In genomic region chr9:112705773-112706427, GRCh38 we compare ENCODE assay signal across 8 cellular contexts. TPM values are rescaled to one million over a fixed set of nuclear protein-coding genes. Genes with fewer than 3 reads are reported as not detected.
A peak's percentile ranks its signal among the peaks of the same experiment; 100 is the strongest.
DNase-seq lines count a peak whose midpoint lies in the region; ATAC-seq and TF ChIP-seq lines count a peak whose summit lies in the region.

No MANE protein-coding gene starts in this region.

- H3K36me3 ChIP-seq in HEK293 (ENCODE audit: control insufficient read depth in 2 of 2, insufficient read depth in 1 of 2, low read length in 2 of 2) (peaks cover 0 to 6% of the 10 kb centered on the region in 2 experiments; a peak in 1 of 3 replicates), psoas muscle (ENCODE audit: insufficient read depth in 1 of 2, low read depth in 1 of 2) (peaks cover 0 to 9% of the 10 kb centered on the region in 2 donors)

- H3K9me3 Mint-ChIP-seq in T-helper 2 cell treated with Interferon-gamma antibody and Interleukin-4, amounts not matched to agents 5 μg/mL and 100 μg/mL, for 36 hours = no peaks in the 10 kb centered on the region

- H3K4me1 ChIP-seq in HEK293 (ENCODE audit: control insufficient read depth, insufficient read depth, low read length) (no peaks in the 10 kb centered on the region), psoas muscle (no peaks in the 10 kb centered on the region)

- H3K27ac Mint-ChIP-seq in T-helper 2 cell treated with Interferon-gamma antibody and Interleukin-4, amounts not matched to agents 5 μg/mL and 100 μg/mL, for 36 hours = no peak overlapping the region

- DNase-seq in globus pallidus (ENCODE audit: low spot score) (peak; percentile 55), putamen (ENCODE audit: low spot score) (peak; percentile 58), psoas muscle (no peak), DMS153 (lab: John Stamatoyannopoulos, UW) (no peak), COLO829 (ENCODE audit: low spot score) (no peak)
- DNase-seq in T-helper 2 cell treated with Interferon-gamma antibody and Interleukin-4, amounts not matched to agents 5 μg/mL and 100 μg/mL, for 36 hours (ENCODE audit: low spot score) = no peak

- H3K27me3 Mint-ChIP-seq in T-helper 2 cell treated with Interferon-gamma antibody and Interleukin-4, amounts not matched to agents 5 μg/mL and 100 μg/mL, for 36 hours (ENCODE audit: low read depth) = no peaks in the 10 kb centered on the region

- H3K4me3 ChIP-seq in HEK293 (ENCODE audit: low read depth, low read length) (no peak overlapping the region), psoas muscle (no peak overlapping the region)

- H3K27ac ChIP-seq in HEK293 (ENCODE audit: extremely low read depth, low read depth, low read length) = no peak overlapping the region
- H3K27ac ChIP-seq in psoas muscle = no peak overlapping the region

- CTCF ChIA-PET in HEK293 (lab: Yijun Ruan, JAX) = interaction anchor here (0.6 to 1.9 kb wide), 5 partner anchors 81 to 607 kb away, joined by 3 to 10 read pairs (median 4); no protein-coding TSS in a partner anchor

- H3K4me3 Mint-ChIP-seq in T-helper 2 cell treated with Interferon-gamma antibody and Interleukin-4, amounts not matched to agents 5 μg/mL and 100 μg/mL, for 36 hours = no peak overlapping the region

- ATAC-seq in SK-N-SH treated with all-trans-retinoic acid at 6 μM for 48 hours (peak; percentile 73), psoas muscle (no peak)

- H3K9me3 ChIP-seq in HEK293 (ENCODE audit: control insufficient read depth, insufficient read depth, low read depth, low read length) = no peaks in the 10 kb centered on the region
- no peaks in the 10 kb centered on the region for H3K9me3 ChIP-seq in psoas muscle

- H3K27me3 ChIP-seq in psoas muscle (ENCODE audit: insufficient read depth in 3 of 3, low read length in 2 of 3) = no peaks in the 10 kb centered on the region

- intact Hi-C loops in psoas muscle (cut with DNase I) = no loop called here

- POLR2A ChIA-PET in HEK293 (lab: Yijun Ruan, JAX) = no interaction called here

- WGBS in psoas muscle, 3 donors = 55 to 63% (median 61%) methylated on average over 6 of the region's 6 CpGs

- peaks cover 16% of the 10 kb centered on the region for H3K4me1 Mint-ChIP-seq in T-helper 2 cell treated with Interferon-gamma antibody and Interleukin-4, amounts not matched to agents 5 μg/mL and 100 μg/mL, for 36 hours (ENCODE audit: low read depth)

- TF ChIP-seq CTCF in HEK293 (tag by site-specific recombination; IDR thresholded peaks at IDR 0.05) (no peak), psoas muscle (IDR thresholded peaks at IDR 0.05) (no peak)

- H3K36me3 Mint-ChIP-seq in T-helper 2 cell treated with Interferon-gamma antibody and Interleukin-4, amounts not matched to agents 5 μg/mL and 100 μg/mL, for 36 hours (ENCODE audit: low read depth) = peaks cover 22% of the 10 kb centered on the region

TF ChIP-seq in HEK293, 187 proteins besides CTCF, POLR2A, EP300 and RAD21:
- TF ChIP-seq ZNF639 (tag by site-specific recombination; IDR thresholded peaks at IDR 0.05) (no peak), ZNF701 (tag by site-specific recombination; IDR thresholded peaks at IDR 0.05) (no peak), ZNF530 (tag by site-specific recombination; IDR thresholded peaks at IDR 0.05; ENCODE audit: low read depth) (no peak), ZNF121 (tag by site-specific recombination; IDR thresholded peaks at IDR 0.05) (no peak), ZNF654 (tag by site-specific recombination; IDR thresholded peaks at IDR 0.05; ENCODE audit: low read depth) (peak; percentile 28), ZNF324 (tag by site-specific recombination; IDR thresholded peaks at IDR 0.05) (no peak)

TF ChIP-seq in SK-N-SH treated with all-trans-retinoic acid at 6 μM for 48 hours, 23 proteins besides CTCF, POLR2A, EP300 and RAD21 (continues in another document):
- TF ChIP-seq ZNF70 (CRISPR knock-in tag; IDR thresholded peaks at IDR 0.05) (no peak), TSHZ2 (CRISPR knock-in tag; IDR thresholded peaks at IDR 0.05) (no peak), ZFP30 (CRISPR knock-in tag; IDR thresholded peaks at IDR 0.05) (no peak), CSRNP3 (CRISPR knock-in tag; IDR thresholded peaks at IDR 0.05) (no peak), CREB5 (CRISPR knock-in tag; IDR thresholded peaks at IDR 0.05; ENCODE audit: low read depth) (no peak), ZC3H10 (CRISPR knock-in tag; IDR thresholded peaks at IDR 0.05) (no peak), BACH2 (CRISPR knock-in tag; IDR thresholded peaks at IDR 0.05; ENCODE audit: borderline replicate concordance) (no peak), POU6F1 (CRISPR knock-in tag; IDR thresholded peaks at IDR 0.05; ENCODE audit: borderline replicate concordance, low read depth) (no peak), ISL1 (CRISPR knock-in tag; IDR thresholded peaks at IDR 0.05) (no peak), RARB (CRISPR knock-in tag; IDR thresholded peaks at IDR 0.05) (no peak), TCF4 (CRISPR knock-in tag; IDR thresholded peaks at IDR 0.05; ENCODE audit: borderline replicate concordance) (no peak), ZNF8 (CRISPR knock-in tag; IDR thresholded peaks at IDR 0.05) (no peak)

RNA-seq across cellular contexts. Expression of gene INIP, which starts 12.0 kb away (rescaled TPM):
- 10 to 100 TPM in 1 of 4 donors, 1 to 10 TPM in 3; 8.1 to 10.2 (median 9.0) TPM for total RNA-seq in psoas muscle
- 10 to 100 TPM in 2 of 3 donors, 1 to 10 TPM in 1; 3.7 to 17.2 (median 11.1) TPM for polyA plus RNA-seq in psoas muscle

RNA-seq across cellular contexts. Expression of gene SNX30, which starts 44.7 kb away (rescaled TPM):
- total RNA-seq in psoas muscle = 1 to 10 TPM; 1.6 to 2.8 (median 2.3) TPM
- polyA plus RNA-seq in psoas muscle = 1 to 10 TPM in 2 of 3 donors, under 1 TPM in 1; 0.55 to 1.4 (median 1.3) TPM

Comparison
In these comparisons a context has a peak if more than half of its experiments do, and no peak if none do; other contexts are left out.
1. DNase-seq: peak in globus pallidus (single experiment) and putamen (single experiment); none in T-helper 2 cell treated with Interferon-gamma antibody and Interleukin-4, amounts not matched to agents 5 μg/mL and 100 μg/mL, for 36 hours (single experiment), psoas muscle (0 of 2), DMS153 (single experiment) and COLO829 (single experiment).